Comparison of ENCODE assay signal across 8 cellular contexts in genomic region chr17:8223356-8224063, GRCh38. TPM values are rescaled to one million over a fixed set of nuclear protein-coding genes. Genes with fewer than 3 reads are reported as not detected.
A peak's percentile ranks its signal among the peaks of the same experiment; 100 is the strongest.
DNase-seq lines count a peak whose midpoint lies in the region; ATAC-seq and TF ChIP-seq lines count a peak whose summit lies in the region.

No MANE protein-coding gene starts in this region.

- in situ Hi-C loops in G401 (cut with HindIII; ENCODE audit: low sequenced_read_pairs): no loop called here

- H3K4me2 ChIP-seq in parathyroid adenoma (ENCODE audit: low read length): peak overlapping the region; percentile 94

- ATAC-seq in Right ventricle myocardium superior (ENCODE audit: poor library complexity) (peak; percentile 2), HG03520 (IDR thresholded peaks at IDR 0.05; ENCODE audit: unreplicated experiment) (no peak)

- DNase-seq in G401 (ENCODE audit: low spot score): peak; percentile 65
- DNase-seq in HK-2 (ENCODE audit: unreplicated experiment): peak; percentile 80
- peak in 2 of 3 donors; percentile 70 to 84 for DNase-seq in Peyer's patch
- DNase-seq in activated naive CD4-positive, alpha-beta T cell treated with anti-CD3 and anti-CD28 coated beads, Interleukin-2, amount 10 ng/mL, durations not matched to agents 7 days and 5 days: peak; percentile 77
- DNase-seq in Right ventricle myocardium superior: peak; percentile 83
- DNase-seq in NCI-H2029 (lab: John Stamatoyannopoulos, UW): no peak

- H3K4me3 ChIP-seq in Peyer's patch (peak overlapping the region; percentile 53 to 78 (median 58)), parathyroid adenoma (ENCODE audit: low read depth, low read length) (peak overlapping the region; percentile 86)

- no peaks in the 10 kb centered on the region for H3K9me3 Mint-ChIP-seq in activated naive CD4-positive, alpha-beta T cell treated with anti-CD3 and anti-CD28 coated beads, Interleukin-2, amount 10 ng/mL, durations not matched to agents 7 days and 5 days

- H3K4me1 ChIP-seq in Peyer's patch: peaks cover 3 to 27% (median 4%) of the 10 kb centered on the region in 4 donors
- peaks cover 9% of the 10 kb centered on the region for H3K4me1 ChIP-seq in parathyroid adenoma

- peak overlapping the region; percentile 81 for H2AFZ ChIP-seq in parathyroid adenoma

- H3K36me3 ChIP-seq in Peyer's patch (peaks cover 0 to 14% (median 0%) of the 10 kb centered on the region in 3 donors), parathyroid adenoma (ENCODE audit: control insufficient read depth, insufficient read depth, low read length) (no peaks in the 10 kb centered on the region)

- H3K27me3 ChIP-seq in Peyer's patch (no peaks in the 10 kb centered on the region), parathyroid adenoma (ENCODE audit: control insufficient read depth, insufficient read depth, low read length) (no peaks in the 10 kb centered on the region)

- H3K79me2 ChIP-seq in parathyroid adenoma: no peaks in the 10 kb centered on the region

- peak overlapping the region; percentile 58 for H3K9ac ChIP-seq in parathyroid adenoma

- peaks cover 66% of the 10 kb centered on the region for H3K4me1 Mint-ChIP-seq in activated naive CD4-positive, alpha-beta T cell treated with anti-CD3 and anti-CD28 coated beads, Interleukin-2, amount 10 ng/mL, durations not matched to agents 7 days and 5 days

- CTCF ChIA-PET in activated naive CD4-positive, alpha-beta T cell treated with anti-CD3 and anti-CD28 coated beads, Interleukin-2, amount 10 ng/mL, durations not matched to agents 7 days and 5 days (lab: Charles Lee): interaction anchor here (0.6 to 5.9 kb wide), 9 partner anchors 13 to 104 kb away, joined by 3 to 38 read pairs (median 7); partner anchors contain the start of genes CTC1 and PFAS

- no peak for TF ChIP-seq POLR2A in Peyer's patch (IDR thresholded peaks at IDR 0.05)

- H3K27ac ChIP-seq in Peyer's patch (peak overlapping the region; percentile 92 to 99 (median 98)), parathyroid adenoma (peak overlapping the region; percentile 98)

- peaks cover 44% of the 10 kb centered on the region for H3K36me3 Mint-ChIP-seq in activated naive CD4-positive, alpha-beta T cell treated with anti-CD3 and anti-CD28 coated beads, Interleukin-2, amount 10 ng/mL, durations not matched to agents 7 days and 5 days

- TF ChIP-seq CTCF in Peyer's patch (IDR thresholded peaks at IDR 0.05): peak in 2 of 6 experiments; percentile 5 to 18
- TF ChIP-seq CTCF in parathyroid adenoma (IDR thresholded peaks at IDR 0.05): peak; percentile 36

- H3K4me3 Mint-ChIP-seq in activated naive CD4-positive, alpha-beta T cell treated with anti-CD3 and anti-CD28 coated beads, Interleukin-2, amount 10 ng/mL, durations not matched to agents 7 days and 5 days: peak overlapping the region; percentile 96

- H3K27me3 Mint-ChIP-seq in activated naive CD4-positive, alpha-beta T cell treated with anti-CD3 and anti-CD28 coated beads, Interleukin-2, amount 10 ng/mL, durations not matched to agents 7 days and 5 days: peaks cover 15% of the 10 kb centered on the region

- H3K27ac Mint-ChIP-seq in activated naive CD4-positive, alpha-beta T cell treated with anti-CD3 and anti-CD28 coated beads, Interleukin-2, amount 10 ng/mL, durations not matched to agents 7 days and 5 days: peak overlapping the region; percentile 100

- intact Hi-C loops in Right ventricle myocardium superior (cut with DNase I): no loop called here

- H3K9me3 ChIP-seq in Peyer's patch (no peaks in the 10 kb centered on the region), parathyroid adenoma (ENCODE audit: control insufficient read depth, low read length) (no peaks in the 10 kb centered on the region)

RNA-seq across cellular contexts. Expression of gene AURKB, which starts 13.1 kb away (rescaled TPM):
- 162 and 166 TPM in 2 replicates for total RNA-seq in G401 (2014; rRNA removed; shearing (Covaris generic))
- total RNA-seq in Peyer's patch: 100 to 1,000 TPM in 1 of 4 donors, 10 to 100 TPM in 3; 10.5 to 111 (median 19.1) TPM
- 0.56 TPM for total RNA-seq in Right ventricle myocardium superior

RNA-seq across cellular contexts. Expression of gene CTC1, which starts 24.3 kb away (rescaled TPM):
- total RNA-seq in G401 (2014; rRNA removed; shearing (Covaris generic)): 15.0 and 22.9 TPM in 2 replicates
- total RNA-seq in Peyer's patch (10 to 100 TPM; 35.0 to 99.9 (median 84.9) TPM), Right ventricle myocardium superior (13.0 TPM)

RNA-seq across cellular contexts. Expression of gene PFAS, which starts 25.6 kb away (rescaled TPM):
- total RNA-seq in G401 (2014; rRNA removed; shearing (Covaris generic)): 133 and 173 TPM in 2 replicates
- total RNA-seq in Peyer's patch (10 to 100 TPM in 3 of 4 donors, 1 to 10 TPM in 1; 7.4 to 63.5 (median 14.0) TPM), Right ventricle myocardium superior (10.0 TPM)

RNA-seq across cellular contexts. Expression of gene BORCS6, which starts 33.5 kb away (rescaled TPM):
- 24.3 and 25.6 TPM in 2 replicates for total RNA-seq in G401 (2014; rRNA removed; shearing (Covaris generic))
- total RNA-seq in Peyer's patch: 10 to 100 TPM; 12.6 to 22.6 (median 17.9) TPM
- total RNA-seq in Right ventricle myocardium superior: 8.5 TPM

RNA-seq across cellular contexts. Expression of gene TMEM107, which starts 47.3 kb away (rescaled TPM):
- total RNA-seq in G401 (2014; rRNA removed; shearing (Covaris generic)): 37.8 and 60.6 TPM in 2 replicates
- total RNA-seq in Peyer's patch (10 to 100 TPM in 3 of 4 donors, 1 to 10 TPM in 1; 6.5 to 27.2 (median 16.4) TPM), Right ventricle myocardium superior (7.1 TPM)
